Comparison of ENCODE assay signal across 1 cellular context in the genomic region with DNA sequence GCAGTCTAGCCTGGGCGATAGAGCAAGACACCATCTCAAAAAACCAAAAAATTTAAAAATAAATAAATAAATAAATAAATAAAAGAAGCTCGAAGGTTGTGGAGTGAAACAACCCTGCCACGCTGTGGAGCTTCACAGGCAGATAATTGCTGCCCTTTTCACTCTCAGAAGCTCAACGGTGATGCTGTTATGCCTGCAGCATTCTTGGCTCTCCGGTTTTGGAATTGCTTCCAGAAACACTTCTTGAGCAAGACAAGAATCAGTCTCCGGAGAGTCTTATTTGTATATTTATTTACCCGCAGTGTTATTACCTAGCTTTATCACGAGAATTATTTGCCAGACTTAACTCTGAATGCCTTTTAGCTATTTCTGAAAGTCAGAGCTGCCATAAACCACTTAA.
TF ChIP-seq lines count a peak whose summit lies in the region.

No MANE protein-coding gene starts in this region.

TF ChIP-seq in HepG2, 621 proteins besides CTCF, POLR2A, EP300 and RAD21:
- TF ChIP-seq SUZ12 (IDR thresholded peaks at IDR 0.05; ENCODE audit: low read depth, low read length), result no peak
- TF ChIP-seq ZIK1 (CRISPR knock-in tag; IDR thresholded peaks at IDR 0.05; ENCODE audit: borderline replicate concordance, low read depth), result no peak
- no peak for TF ChIP-seq FOSL2 (CRISPR knock-in tag; IDR thresholded peaks at IDR 0.05)
- no peak for TF ChIP-seq ZNF367 (CRISPR knock-in tag; IDR thresholded peaks at IDR 0.05; ENCODE audit: borderline replicate concordance)
- no peak for TF ChIP-seq MED1 (CRISPR knock-in tag; IDR thresholded peaks at IDR 0.05)
- TF ChIP-seq ZSCAN31 (CRISPR knock-in tag; IDR thresholded peaks at IDR 0.05; ENCODE audit: low read depth), result no peak
